In the genomic region with DNA sequence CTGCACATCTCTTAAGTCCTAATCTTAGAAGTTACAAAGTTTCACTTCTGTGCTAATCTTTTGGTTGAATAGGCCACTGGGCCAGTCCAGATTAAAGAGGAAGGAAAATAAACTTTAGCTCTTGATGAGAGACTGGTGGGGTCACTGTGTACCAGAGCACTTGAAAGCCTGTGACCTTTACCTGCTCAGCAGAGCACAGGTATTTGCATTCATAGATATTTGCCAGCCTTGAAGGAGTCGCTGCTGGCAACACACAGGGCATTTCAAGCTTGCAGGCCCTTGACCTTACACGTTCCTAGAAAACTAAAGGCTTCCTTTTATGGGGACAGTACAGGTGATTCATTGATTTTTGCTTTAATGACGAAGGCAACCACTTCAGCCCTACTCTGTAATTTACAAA, we compare ENCODE assay signal across 26 cellular contexts.
"Had no signal": no experiment of that assay in that cellular context is flagged by ENCODE, and none has a peak within 500 bp of the region (broad histone marks: within the 10 kb centered on the region; RNA-seq: fewer than 3 reads in every experiment).

No MANE protein-coding gene starts in this region.

- H3K4me3 ChIP-seq: colonic mucosa, gastrocnemius medialis, left ventricle myocardium inferior, mucosa of descending colon, skin epidermis had no signal

- DNase-seq: activated CD4-positive, alpha-beta T cell treated with anti-CD3 and anti-CD28 coated beads for 4 hours; activated CD4-positive, alpha-beta T cell treated with anti-CD3 and anti-CD28 coated beads, Interleukin-2, amount 50 U/mL, for 48 hours; activated CD8-positive, alpha-beta memory T cell treated with anti-CD3 and anti-CD28 coated beads for 24 hours; activated effector memory CD4-positive, alpha-beta T cell treated with Interleukin-2 at 50 U/mL for 16 hours; activated naive CD4-positive, alpha-beta T cell treated with Interleukin-2 at 50 U/mL for 16 hours; anterior cingulate cortex; cerebellar nuclear complex; colonic mucosa; effector memory CD4-positive, alpha-beta T cell; erythroblast; gastrocnemius medialis; glutamatergic neuron; left ventricle myocardium inferior; mucosa of descending colon; posterior cingulate gyrus; stimulated activated CD4-positive, alpha-beta T cell treated with anti-CD3 and anti-CD28 coated beads, Interleukin-4, amount 100 ng/mL, for 24 hours; substantia nigra; T-helper 9 cell had no signal

- H3K4me3 Mint-ChIP-seq: activated naive CD8-positive, alpha-beta T cell; natural killer cell treated with Interleukin-12 subunit alpha and Interleukin-12 subunit beta and Interleukin-15 and Interleukin-18, amount 100 ng/mL, for 72 hours; stimulated activated effector memory CD8-positive, alpha-beta T cell treated with anti-CD3 and anti-CD28 coated beads, Interleukin-12 subunit alpha, Interleukin-12 subunit beta, amount 100 ng/mL, for 72 hours; stimulated activated naive CD8-positive, alpha-beta T cell treated with anti-CD3 and anti-CD28 coated beads, Interleukin-15, Interleukin-2, amounts not matched to agents 100 ng/mL and 50 ng/mL, for 24 hours; T-helper 1 cell treated with Interleukin-12 subunit alpha and Interleukin-12 subunit beta and Interleukin-4 antibody, amounts not matched to agents 30 μg/mL and 1 μg/mL, for 36 hours had no signal

- H3K36me3 ChIP-seq: colonic mucosa, gastrocnemius medialis, left ventricle myocardium inferior had no signal

- H3K9me3 ChIP-seq: colonic mucosa, gastrocnemius medialis, left ventricle myocardium inferior, mucosa of descending colon had no signal

- H3K27me3 Mint-ChIP-seq: activated naive CD8-positive, alpha-beta T cell had no signal

- H3K9me3 Mint-ChIP-seq: natural killer cell treated with Interleukin-12 subunit alpha and Interleukin-12 subunit beta and Interleukin-15 and Interleukin-18, amount 100 ng/mL, for 72 hours; stimulated activated effector memory CD8-positive, alpha-beta T cell treated with anti-CD3 and anti-CD28 coated beads, Interleukin-12 subunit alpha, Interleukin-12 subunit beta, amount 100 ng/mL, for 72 hours; stimulated activated naive CD8-positive, alpha-beta T cell treated with anti-CD3 and anti-CD28 coated beads, Interleukin-15, Interleukin-2, amounts not matched to agents 100 ng/mL and 50 ng/mL, for 24 hours; T-helper 1 cell treated with Interleukin-12 subunit alpha and Interleukin-12 subunit beta and Interleukin-4 antibody, amounts not matched to agents 30 μg/mL and 1 μg/mL, for 36 hours had no signal

- H3K4me1 Mint-ChIP-seq: stimulated activated effector memory CD8-positive, alpha-beta T cell treated with anti-CD3 and anti-CD28 coated beads, Interleukin-12 subunit alpha, Interleukin-12 subunit beta, amount 100 ng/mL, for 72 hours had no signal

- H3K27ac Mint-ChIP-seq: activated naive CD8-positive, alpha-beta T cell; natural killer cell treated with Interleukin-12 subunit alpha and Interleukin-12 subunit beta and Interleukin-15 and Interleukin-18, amount 100 ng/mL, for 72 hours; stimulated activated effector memory CD8-positive, alpha-beta T cell treated with anti-CD3 and anti-CD28 coated beads, Interleukin-12 subunit alpha, Interleukin-12 subunit beta, amount 100 ng/mL, for 72 hours; stimulated activated naive CD8-positive, alpha-beta T cell treated with anti-CD3 and anti-CD28 coated beads, Interleukin-15, Interleukin-2, amounts not matched to agents 100 ng/mL and 50 ng/mL, for 24 hours; T-helper 1 cell treated with Interleukin-12 subunit alpha and Interleukin-12 subunit beta and Interleukin-4 antibody, amounts not matched to agents 30 μg/mL and 1 μg/mL, for 36 hours had no signal

- H3K4me1 ChIP-seq: colonic mucosa, gastrocnemius medialis, left ventricle myocardium inferior had no signal

- H3K36me3 Mint-ChIP-seq: activated naive CD8-positive, alpha-beta T cell; natural killer cell treated with Interleukin-12 subunit alpha and Interleukin-12 subunit beta and Interleukin-15 and Interleukin-18, amount 100 ng/mL, for 72 hours; stimulated activated effector memory CD8-positive, alpha-beta T cell treated with anti-CD3 and anti-CD28 coated beads, Interleukin-12 subunit alpha, Interleukin-12 subunit beta, amount 100 ng/mL, for 72 hours had no signal

- H3K27ac ChIP-seq: colonic mucosa, gastrocnemius medialis, left ventricle myocardium inferior, skin epidermis, VCaP had no signal

- H3K27me3 ChIP-seq: colonic mucosa, gastrocnemius medialis had no signal

- ATAC-seq: gastrocnemius medialis; mucosa of descending colon; natural killer cell treated with Interleukin-12 subunit alpha and Interleukin-12 subunit beta and Interleukin-15 and Interleukin-18, amount 100 ng/mL, for 72 hours; sciatic nerve; stimulated activated effector memory CD8-positive, alpha-beta T cell treated with anti-CD3 and anti-CD28 coated beads, Interleukin-12 subunit alpha, Interleukin-12 subunit beta, amount 100 ng/mL, for 72 hours had no signal
